In the genomic region with DNA sequence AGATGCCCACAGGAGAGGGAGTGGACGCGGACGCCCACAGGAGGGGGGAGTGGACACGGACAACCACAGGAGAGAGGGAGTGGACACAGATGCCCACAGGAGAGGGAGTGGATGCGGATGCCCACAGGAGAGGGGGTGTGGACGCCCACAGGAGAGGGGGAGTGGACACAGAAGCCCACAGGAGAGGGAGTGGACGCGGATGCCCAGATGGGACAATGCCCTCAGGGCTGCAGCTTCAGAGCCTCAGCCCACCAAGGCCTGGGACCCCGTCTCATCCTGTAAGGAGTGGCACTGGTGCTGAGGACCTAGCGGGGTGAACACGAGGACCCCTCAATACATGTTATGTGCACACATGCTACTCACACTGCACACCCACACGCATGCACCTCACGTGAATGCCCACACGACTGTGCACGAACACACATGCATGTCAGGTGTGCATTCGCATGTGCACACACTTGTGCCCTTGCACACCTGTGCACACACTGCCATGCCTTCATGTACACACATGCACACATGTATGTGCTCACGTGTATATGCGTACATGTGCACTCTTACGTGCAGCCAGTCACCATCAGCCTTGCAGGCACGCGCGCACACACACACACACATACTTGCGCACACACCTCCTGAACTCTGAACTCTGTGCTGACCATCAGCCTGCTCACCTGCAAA, we compare ENCODE assay signal across 2 cellular contexts.
TF ChIP-seq lines count a peak whose summit lies in the region.

No MANE protein-coding gene starts in this region.

TF ChIP-seq in HepG2, 621 proteins besides CTCF, POLR2A, EP300 and RAD21 (continues in another document):
- TF ChIP-seq, protein P1, sequence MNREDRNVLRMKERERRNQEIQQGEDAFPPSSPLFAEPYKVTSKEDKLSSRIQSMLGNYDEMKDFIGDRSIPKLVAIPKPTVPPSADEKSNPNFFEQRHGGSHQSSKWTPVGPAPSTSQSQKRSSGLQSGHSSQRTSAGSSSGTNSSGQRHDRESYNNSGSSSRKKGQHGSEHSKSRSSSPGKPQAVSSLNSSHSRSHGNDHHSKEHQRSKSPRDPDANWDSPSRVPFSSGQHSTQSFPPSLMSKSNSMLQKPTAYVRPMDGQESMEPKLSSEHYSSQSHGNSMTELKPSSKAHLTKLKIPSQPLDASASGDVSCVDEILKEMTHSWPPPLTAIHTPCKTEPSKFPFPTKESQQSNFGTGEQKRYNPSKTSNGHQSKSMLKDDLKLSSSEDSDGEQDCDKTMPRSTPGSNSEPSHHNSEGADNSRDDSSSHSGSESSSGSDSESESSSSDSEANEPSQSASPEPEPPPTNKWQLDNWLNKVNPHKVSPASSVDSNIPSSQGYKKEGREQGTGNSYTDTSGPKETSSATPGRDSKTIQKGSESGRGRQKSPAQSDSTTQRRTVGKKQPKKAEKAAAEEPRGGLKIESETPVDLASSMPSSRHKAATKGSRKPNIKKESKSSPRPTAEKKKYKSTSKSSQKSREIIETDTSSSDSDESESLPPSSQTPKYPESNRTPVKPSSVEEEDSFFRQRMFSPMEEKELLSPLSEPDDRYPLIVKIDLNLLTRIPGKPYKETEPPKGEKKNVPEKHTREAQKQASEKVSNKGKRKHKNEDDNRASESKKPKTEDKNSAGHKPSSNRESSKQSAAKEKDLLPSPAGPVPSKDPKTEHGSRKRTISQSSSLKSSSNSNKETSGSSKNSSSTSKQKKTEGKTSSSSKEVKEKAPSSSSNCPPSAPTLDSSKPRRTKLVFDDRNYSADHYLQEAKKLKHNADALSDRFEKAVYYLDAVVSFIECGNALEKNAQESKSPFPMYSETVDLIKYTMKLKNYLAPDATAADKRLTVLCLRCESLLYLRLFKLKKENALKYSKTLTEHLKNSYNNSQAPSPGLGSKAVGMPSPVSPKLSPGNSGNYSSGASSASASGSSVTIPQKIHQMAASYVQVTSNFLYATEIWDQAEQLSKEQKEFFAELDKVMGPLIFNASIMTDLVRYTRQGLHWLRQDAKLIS (CRISPR knock-in tag; IDR thresholded peaks at IDR 0.05) = no peak
- TF ChIP-seq ZNF780A (CRISPR knock-in tag; IDR thresholded peaks at IDR 0.05) (no peak), NR3C1 (CRISPR knock-in tag; IDR thresholded peaks at IDR 0.05) (no peak), PRPF4 (IDR thresholded peaks at IDR 0.05; ENCODE audit: low read depth, low read length, poor library complexity, severe bottlenecking) (no peak), CENPX (CRISPR knock-in tag; IDR thresholded peaks at IDR 0.05) (no peak), ZNF766 (CRISPR knock-in tag; IDR thresholded peaks at IDR 0.05; ENCODE audit: borderline replicate concordance) (no peak), ZNF296 (CRISPR knock-in tag; conservative IDR thresholded peaks at IDR 0.05) (no peak), NCOR1 (IDR thresholded peaks at IDR 0.05; ENCODE audit: borderline replicate concordance, low read length) (no peak), ZFYVE20 (CRISPR knock-in tag; IDR thresholded peaks at IDR 0.05; ENCODE audit: borderline replicate concordance, low read depth) (no peak), HNF4A (CRISPR knock-in tag; IDR thresholded peaks at IDR 0.05) (peak; percentile 26; the same call in 1 of the 2 replicates), ETV6 (CRISPR knock-in tag; conservative IDR thresholded peaks at IDR 0.05) (no peak)
- TF ChIP-seq, protein P2, sequence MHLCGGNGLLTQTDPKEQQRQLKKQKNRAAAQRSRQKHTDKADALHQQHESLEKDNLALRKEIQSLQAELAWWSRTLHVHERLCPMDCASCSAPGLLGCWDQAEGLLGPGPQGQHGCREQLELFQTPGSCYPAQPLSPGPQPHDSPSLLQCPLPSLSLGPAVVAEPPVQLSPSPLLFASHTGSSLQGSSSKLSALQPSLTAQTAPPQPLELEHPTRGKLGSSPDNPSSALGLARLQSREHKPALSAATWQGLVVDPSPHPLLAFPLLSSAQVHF (CRISPR knock-in tag; IDR thresholded peaks at IDR 0.05) = no peak
- TF ChIP-seq, protein P3, sequence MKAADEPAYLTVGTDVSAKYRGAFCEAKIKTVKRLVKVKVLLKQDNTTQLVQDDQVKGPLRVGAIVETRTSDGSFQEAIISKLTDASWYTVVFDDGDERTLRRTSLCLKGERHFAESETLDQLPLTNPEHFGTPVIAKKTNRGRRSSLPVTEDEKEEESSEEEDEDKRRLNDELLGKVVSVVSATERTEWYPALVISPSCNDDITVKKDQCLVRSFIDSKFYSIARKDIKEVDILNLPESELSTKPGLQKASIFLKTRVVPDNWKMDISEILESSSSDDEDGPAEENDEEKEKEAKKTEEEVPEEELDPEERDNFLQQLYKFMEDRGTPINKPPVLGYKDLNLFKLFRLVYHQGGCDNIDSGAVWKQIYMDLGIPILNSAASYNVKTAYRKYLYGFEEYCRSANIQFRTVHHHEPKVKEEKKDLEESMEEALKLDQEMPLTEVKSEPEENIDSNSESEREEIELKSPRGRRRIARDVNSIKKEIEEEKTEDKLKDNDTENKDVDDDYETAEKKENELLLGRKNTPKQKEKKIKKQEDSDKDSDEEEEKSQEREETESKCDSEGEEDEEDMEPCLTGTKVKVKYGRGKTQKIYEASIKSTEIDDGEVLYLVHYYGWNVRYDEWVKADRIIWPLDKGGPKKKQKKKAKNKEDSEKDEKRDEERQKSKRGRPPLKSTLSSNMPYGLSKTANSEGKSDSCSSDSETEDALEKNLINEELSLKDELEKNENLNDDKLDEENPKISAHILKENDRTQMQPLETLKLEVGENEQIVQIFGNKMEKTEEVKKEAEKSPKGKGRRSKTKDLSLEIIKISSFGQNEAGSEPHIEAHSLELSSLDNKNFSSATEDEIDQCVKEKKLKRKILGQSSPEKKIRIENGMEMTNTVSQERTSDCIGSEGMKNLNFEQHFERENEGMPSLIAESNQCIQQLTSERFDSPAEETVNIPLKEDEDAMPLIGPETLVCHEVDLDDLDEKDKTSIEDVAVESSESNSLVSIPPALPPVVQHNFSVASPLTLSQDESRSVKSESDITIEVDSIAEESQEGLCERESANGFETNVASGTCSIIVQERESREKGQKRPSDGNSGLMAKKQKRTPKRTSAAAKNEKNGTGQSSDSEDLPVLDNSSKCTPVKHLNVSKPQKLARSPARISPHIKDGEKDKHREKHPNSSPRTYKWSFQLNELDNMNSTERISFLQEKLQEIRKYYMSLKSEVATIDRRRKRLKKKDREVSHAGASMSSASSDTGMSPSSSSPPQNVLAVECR (CRISPR knock-in tag; IDR thresholded peaks at IDR 0.05; ENCODE audit: borderline replicate concordance) = no peak
- TF ChIP-seq, protein P4, sequence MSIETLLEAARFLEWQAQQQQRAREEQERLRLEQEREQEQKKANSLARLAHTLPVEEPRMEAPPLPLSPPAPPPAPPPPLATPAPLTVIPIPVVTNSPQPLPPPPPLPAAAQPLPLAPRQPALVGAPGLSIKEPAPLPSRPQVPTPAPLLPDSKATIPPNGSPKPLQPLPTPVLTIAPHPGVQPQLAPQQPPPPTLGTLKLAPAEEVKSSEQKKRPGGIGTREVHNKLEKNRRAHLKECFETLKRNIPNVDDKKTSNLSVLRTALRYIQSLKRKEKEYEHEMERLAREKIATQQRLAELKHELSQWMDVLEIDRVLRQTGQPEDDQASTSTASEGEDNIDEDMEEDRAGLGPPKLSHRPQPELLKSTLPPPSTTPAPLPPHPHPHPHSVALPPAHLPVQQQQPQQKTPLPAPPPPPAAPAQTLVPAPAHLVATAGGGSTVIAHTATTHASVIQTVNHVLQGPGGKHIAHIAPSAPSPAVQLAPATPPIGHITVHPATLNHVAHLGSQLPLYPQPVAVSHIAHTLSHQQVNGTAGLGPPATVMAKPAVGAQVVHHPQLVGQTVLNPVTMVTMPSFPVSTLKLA (IDR thresholded peaks at IDR 0.05) = peak; percentile 79

TF ChIP-seq in H1, 55 proteins besides CTCF, POLR2A, EP300 and RAD21:
- TF ChIP-seq CBX8 (IDR thresholded peaks at IDR 0.05; ENCODE audit: borderline replicate concordance, low read depth, low read length) = no peak
- TF ChIP-seq, protein P5, sequence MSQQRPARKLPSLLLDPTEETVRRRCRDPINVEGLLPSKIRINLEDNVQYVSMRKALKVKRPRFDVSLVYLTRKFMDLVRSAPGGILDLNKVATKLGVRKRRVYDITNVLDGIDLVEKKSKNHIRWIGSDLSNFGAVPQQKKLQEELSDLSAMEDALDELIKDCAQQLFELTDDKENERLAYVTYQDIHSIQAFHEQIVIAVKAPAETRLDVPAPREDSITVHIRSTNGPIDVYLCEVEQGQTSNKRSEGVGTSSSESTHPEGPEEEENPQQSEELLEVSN (IDR thresholded peaks at IDR 0.05) = no peak
- no peak for TF ChIP-seq SAP30 (IDR thresholded peaks at IDR 0.05; ENCODE audit: insufficient read depth, insufficient replicate concordance, low read length)
- no peak for TF ChIP-seq RNF2 (IDR thresholded peaks at IDR 0.05; ENCODE audit: borderline replicate concordance, low read depth, low read length, missing control alignments, poor library complexity, severe bottlenecking)
- TF ChIP-seq FOSL1 (IDR thresholded peaks at IDR 0.05; ENCODE audit: insufficient read depth, low read depth, low read length) = no peak
- TF ChIP-seq TBP (IDR thresholded peaks at IDR 0.05; ENCODE audit: low read depth, low read length) = no peak
- no peak for TF ChIP-seq KDM5A (IDR thresholded peaks at IDR 0.05; ENCODE audit: low read length)
- TF ChIP-seq ZNF274 (IDR thresholded peaks at IDR 0.05; ENCODE audit: borderline replicate concordance, extremely low read depth, low read length) = no peak
- no peak for TF ChIP-seq HDAC2 (IDR thresholded peaks at IDR 0.05; ENCODE audit: borderline replicate concordance in 1 of 2, low read depth in 2 of 2, low read length in 2 of 2)
- TF ChIP-seq BACH1 (IDR thresholded peaks at IDR 0.05; ENCODE audit: low read length) = no peak
- no peak for TF ChIP-seq SUZ12 (IDR thresholded peaks at IDR 0.05; ENCODE audit: low read length)
- TF ChIP-seq CHD2 (IDR thresholded peaks at IDR 0.05; ENCODE audit: low read length) = no peak
- TF ChIP-seq, protein P6, sequence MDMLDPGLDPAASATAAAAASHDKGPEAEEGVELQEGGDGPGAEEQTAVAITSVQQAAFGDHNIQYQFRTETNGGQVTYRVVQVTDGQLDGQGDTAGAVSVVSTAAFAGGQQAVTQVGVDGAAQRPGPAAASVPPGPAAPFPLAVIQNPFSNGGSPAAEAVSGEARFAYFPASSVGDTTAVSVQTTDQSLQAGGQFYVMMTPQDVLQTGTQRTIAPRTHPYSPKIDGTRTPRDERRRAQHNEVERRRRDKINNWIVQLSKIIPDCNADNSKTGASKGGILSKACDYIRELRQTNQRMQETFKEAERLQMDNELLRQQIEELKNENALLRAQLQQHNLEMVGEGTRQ (IDR thresholded peaks at IDR 0.05; ENCODE audit: low read length) = no peak
- TF ChIP-seq TCF12 (IDR thresholded peaks at IDR 0.05; ENCODE audit: low read depth, low read length) = no peak
- TF ChIP-seq TAF7 (optimal IDR thresholded peaks at IDR 0.05; ENCODE audit: borderline replicate concordance, low read depth, low read length) = no peak
- TF ChIP-seq, protein P7, sequence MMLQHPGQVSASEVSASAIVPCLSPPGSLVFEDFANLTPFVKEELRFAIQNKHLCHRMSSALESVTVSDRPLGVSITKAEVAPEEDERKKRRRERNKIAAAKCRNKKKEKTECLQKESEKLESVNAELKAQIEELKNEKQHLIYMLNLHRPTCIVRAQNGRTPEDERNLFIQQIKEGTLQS (IDR thresholded peaks at IDR 0.05; ENCODE audit: insufficient read depth, low read depth, low read length) = no peak
- TF ChIP-seq SIX5 (IDR thresholded peaks at IDR 0.05; ENCODE audit: low read depth, low read length) = no peak
TF ChIP-seq in H1: peak in this region for 0.
